1 cellular context compared by ENCODE assay signal in the genomic region with DNA sequence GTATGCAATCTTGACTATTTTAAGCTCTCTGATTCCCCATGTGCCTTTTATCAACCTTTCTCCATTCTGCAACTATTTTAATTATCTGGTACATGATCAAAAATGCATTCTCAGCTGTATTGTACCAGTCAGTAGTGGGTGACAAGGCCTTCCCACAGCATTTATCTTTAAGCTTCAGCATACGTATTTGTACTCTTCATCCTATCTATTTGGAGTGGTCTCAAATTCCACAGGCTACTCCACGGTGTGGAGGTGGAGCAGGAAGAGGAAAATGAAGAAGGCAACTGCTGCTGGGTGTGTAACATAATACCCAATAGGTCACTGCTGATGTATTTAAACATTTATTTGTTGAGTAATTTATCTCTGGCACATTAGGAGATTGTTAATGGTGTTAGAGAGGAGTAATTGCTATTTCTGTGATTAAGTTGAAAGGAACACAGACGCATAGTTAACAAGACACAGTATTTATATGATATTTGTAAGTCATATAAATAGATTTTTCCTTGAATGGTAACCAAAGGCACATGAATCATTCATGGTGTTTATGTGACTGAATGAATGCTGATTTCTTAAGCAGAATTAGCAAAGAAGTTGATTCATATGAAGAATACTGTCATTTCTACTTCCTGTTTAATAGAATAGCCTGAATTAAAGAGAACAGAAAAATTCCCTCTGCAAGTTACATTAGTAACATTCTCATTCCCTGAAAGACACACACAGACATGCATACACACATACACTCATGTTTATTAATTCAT.
TF ChIP-seq lines count a peak whose summit lies in the region.

No MANE protein-coding gene starts in this region.

TF ChIP-seq in GM23338, 12 proteins besides CTCF, POLR2A, EP300 and RAD21 (continued from another document):
- TF ChIP-seq, protein P1, sequence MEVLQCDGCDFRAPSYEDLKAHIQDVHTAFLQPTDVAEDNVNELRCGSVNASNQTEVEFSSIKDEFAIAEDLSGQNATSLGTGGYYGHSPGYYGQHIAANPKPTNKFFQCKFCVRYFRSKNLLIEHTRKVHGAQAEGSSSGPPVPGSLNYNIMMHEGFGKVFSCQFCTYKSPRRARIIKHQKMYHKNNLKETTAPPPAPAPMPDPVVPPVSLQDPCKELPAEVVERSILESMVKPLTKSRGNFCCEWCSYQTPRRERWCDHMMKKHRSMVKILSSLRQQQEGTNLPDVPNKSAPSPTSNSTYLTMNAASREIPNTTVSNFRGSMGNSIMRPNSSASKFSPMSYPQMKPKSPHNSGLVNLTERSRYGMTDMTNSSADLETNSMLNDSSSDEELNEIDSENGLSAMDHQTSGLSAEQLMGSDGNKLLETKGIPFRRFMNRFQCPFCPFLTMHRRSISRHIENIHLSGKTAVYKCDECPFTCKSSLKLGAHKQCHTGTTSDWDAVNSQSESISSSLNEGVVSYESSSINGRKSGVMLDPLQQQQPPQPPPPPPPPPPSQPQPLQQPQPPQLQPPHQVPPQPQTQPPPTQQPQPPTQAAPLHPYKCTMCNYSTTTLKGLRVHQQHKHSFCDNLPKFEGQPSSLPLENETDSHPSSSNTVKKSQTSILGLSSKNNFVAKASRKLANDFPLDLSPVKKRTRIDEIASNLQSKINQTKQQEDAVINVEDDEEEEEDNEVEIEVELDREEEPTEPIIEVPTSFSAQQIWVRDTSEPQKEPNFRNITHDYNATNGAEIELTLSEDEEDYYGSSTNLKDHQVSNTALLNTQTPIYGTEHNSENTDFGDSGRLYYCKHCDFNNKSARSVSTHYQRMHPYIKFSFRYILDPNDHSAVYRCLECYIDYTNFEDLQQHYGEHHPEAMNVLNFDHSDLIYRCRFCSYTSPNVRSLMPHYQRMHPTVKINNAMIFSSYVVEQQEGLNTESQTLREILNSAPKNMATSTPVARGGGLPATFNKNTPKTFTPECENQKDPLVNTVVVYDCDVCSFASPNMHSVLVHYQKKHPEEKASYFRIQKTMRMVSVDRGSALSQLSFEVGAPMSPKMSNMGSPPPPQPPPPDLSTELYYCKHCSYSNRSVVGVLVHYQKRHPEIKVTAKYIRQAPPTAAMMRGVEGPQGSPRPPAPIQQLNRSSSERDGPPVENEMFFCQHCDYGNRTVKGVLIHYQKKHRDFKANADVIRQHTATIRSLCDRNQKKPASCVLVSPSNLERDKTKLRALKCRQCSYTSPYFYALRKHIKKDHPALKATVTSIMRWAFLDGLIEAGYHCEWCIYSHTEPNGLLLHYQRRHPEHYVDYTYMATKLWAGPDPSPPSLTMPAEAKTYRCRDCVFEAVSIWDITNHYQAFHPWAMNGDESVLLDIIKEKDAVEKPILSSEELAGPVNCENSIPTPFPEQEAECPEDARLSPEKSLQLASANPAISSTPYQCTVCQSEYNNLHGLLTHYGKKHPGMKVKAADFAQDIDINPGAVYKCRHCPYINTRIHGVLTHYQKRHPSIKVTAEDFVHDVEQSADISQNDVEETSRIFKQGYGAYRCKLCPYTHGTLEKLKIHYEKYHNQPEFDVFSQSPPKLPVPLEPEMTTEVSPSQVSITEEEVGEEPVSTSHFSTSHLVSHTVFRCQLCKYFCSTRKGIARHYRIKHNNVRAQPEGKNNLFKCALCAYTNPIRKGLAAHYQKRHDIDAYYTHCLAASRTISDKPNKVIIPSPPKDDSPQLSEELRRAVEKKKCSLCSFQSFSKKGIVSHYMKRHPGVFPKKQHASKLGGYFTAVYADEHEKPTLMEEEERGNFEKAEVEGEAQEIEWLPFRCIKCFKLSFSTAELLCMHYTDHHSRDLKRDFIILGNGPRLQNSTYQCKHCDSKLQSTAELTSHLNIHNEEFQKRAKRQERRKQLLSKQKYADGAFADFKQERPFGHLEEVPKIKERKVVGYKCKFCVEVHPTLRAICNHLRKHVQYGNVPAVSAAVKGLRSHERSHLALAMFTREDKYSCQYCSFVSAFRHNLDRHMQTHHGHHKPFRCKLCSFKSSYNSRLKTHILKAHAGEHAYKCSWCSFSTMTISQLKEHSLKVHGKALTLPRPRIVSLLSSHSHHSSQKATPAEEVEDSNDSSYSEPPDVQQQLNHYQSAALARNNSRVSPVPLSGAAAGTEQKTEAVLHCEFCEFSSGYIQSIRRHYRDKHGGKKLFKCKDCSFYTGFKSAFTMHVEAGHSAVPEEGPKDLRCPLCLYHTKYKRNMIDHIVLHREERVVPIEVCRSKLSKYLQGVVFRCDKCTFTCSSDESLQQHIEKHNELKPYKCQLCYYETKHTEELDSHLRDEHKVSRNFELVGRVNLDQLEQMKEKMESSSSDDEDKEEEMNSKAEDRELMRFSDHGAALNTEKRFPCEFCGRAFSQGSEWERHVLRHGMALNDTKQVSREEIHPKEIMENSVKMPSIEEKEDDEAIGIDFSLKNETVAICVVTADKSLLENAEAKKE (CRISPR knock-in tag; IDR thresholded peaks at IDR 0.05): no peak
- TF ChIP-seq JUNB (IDR thresholded peaks at IDR 0.05; ENCODE audit: unreplicated experiment) (no peak), CREB1 (CRISPR knock-in tag; IDR thresholded peaks at IDR 0.05; ENCODE audit: low read depth) (no peak), ZNF114 (CRISPR knock-in tag; IDR thresholded peaks at IDR 0.05) (no peak), EZH2 (IDR thresholded peaks at IDR 0.05; ENCODE audit: low read depth, unreplicated experiment) (no peak), EZH2phosphoT487 (IDR thresholded peaks at IDR 0.05; ENCODE audit: unreplicated experiment) (no peak), STAT1 (IDR thresholded peaks at IDR 0.05; ENCODE audit: unreplicated experiment) (no peak), ZNF331 (CRISPR knock-in tag; IDR thresholded peaks at IDR 0.05; ENCODE audit: low read depth) (no peak)
- TF ChIP-seq, protein P2, sequence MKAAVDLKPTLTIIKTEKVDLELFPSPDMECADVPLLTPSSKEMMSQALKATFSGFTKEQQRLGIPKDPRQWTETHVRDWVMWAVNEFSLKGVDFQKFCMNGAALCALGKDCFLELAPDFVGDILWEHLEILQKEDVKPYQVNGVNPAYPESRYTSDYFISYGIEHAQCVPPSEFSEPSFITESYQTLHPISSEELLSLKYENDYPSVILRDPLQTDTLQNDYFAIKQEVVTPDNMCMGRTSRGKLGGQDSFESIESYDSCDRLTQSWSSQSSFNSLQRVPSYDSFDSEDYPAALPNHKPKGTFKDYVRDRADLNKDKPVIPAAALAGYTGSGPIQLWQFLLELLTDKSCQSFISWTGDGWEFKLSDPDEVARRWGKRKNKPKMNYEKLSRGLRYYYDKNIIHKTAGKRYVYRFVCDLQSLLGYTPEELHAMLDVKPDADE (IDR thresholded peaks at IDR 0.05): no peak
- TF ChIP-seq, protein P3, sequence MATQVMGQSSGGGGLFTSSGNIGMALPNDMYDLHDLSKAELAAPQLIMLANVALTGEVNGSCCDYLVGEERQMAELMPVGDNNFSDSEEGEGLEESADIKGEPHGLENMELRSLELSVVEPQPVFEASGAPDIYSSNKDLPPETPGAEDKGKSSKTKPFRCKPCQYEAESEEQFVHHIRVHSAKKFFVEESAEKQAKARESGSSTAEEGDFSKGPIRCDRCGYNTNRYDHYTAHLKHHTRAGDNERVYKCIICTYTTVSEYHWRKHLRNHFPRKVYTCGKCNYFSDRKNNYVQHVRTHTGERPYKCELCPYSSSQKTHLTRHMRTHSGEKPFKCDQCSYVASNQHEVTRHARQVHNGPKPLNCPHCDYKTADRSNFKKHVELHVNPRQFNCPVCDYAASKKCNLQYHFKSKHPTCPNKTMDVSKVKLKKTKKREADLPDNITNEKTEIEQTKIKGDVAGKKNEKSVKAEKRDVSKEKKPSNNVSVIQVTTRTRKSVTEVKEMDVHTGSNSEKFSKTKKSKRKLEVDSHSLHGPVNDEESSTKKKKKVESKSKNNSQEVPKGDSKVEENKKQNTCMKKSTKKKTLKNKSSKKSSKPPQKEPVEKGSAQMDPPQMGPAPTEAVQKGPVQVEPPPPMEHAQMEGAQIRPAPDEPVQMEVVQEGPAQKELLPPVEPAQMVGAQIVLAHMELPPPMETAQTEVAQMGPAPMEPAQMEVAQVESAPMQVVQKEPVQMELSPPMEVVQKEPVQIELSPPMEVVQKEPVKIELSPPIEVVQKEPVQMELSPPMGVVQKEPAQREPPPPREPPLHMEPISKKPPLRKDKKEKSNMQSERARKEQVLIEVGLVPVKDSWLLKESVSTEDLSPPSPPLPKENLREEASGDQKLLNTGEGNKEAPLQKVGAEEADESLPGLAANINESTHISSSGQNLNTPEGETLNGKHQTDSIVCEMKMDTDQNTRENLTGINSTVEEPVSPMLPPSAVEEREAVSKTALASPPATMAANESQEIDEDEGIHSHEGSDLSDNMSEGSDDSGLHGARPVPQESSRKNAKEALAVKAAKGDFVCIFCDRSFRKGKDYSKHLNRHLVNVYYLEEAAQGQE (IDR thresholded peaks at IDR 0.05; ENCODE audit: unreplicated experiment): no peak
